In genomic region chr6:31799781-31800180, GRCh38 we compare ENCODE assay signal across 16 cellular contexts. TPM values are rescaled to one million over a fixed set of nuclear protein-coding genes. Genes with fewer than 3 reads are reported as not detected.
A peak's percentile ranks its signal among the peaks of the same experiment; 100 is the strongest.
DNase-seq lines count a peak whose midpoint lies in the region; ATAC-seq and TF ChIP-seq lines count a peak whose summit lies in the region.
"Had no signal": no experiment of that assay in that cellular context is flagged by ENCODE, and none has a peak within 500 bp of the region (broad histone marks: within the 10 kb centered on the region; RNA-seq: fewer than 3 reads in every experiment).

No MANE protein-coding gene starts in this region.

- H3K36me3 Mint-ChIP-seq in chondrocyte (ENCODE audit: low read depth) = no peaks in the 10 kb centered on the region

- H3K4me3 ChIP-seq in left ventricle myocardium inferior (no peak overlapping the region), spleen (no peak overlapping the region), breast epithelium (no peak overlapping the region), PC-9 (no peak overlapping the region)

- WGBS in spleen, 5 donors = 91 to 96% (median 94%) methylated on average over 12 of the region's 12 CpGs

- no peaks in the 10 kb centered on the region for H3K9me3 Mint-ChIP-seq in chondrocyte (ENCODE audit: low read depth)
- H3K9me3 Mint-ChIP-seq: CD14-positive monocyte had no signal

- no peaks in the 10 kb centered on the region for H3K27me3 Mint-ChIP-seq in chondrocyte (ENCODE audit: low read depth)

- H3F3A ChIP-seq in PC-9 (ENCODE audit: insufficient read depth, low read depth) = peaks cover 35% of the 10 kb centered on the region

- intact Hi-C loops in Right ventricle myocardium inferior (cut with DNase I) (no loop called here), left ventricle myocardium inferior (cut with micrococcal nuclease) (no loop called here), spleen (cut with DNase I; ENCODE audit: low total_unique reads) (loop anchor here (10.0 kb wide), 1 partner anchor 65 kb away; the partner anchor contains the start of gene CLIC1), breast epithelium (cut with DNase I; ENCODE audit: low total_unique reads) (no loop called here), PC-9 (cut with micrococcal nuclease; ENCODE audit: unreplicated experiment) (no loop called here)

- peak overlapping the region; percentile 27 for H3K27ac Mint-ChIP-seq in chondrocyte (ENCODE audit: unreplicated experiment)

- no peak overlapping the region for H3K4me2 ChIP-seq in PC-9

- no peak overlapping the region for H3K27ac ChIP-seq in left ventricle myocardium inferior (replicated peaks)
- H3K27ac ChIP-seq in spleen = no peak overlapping the region
- no peak overlapping the region for H3K27ac ChIP-seq in breast epithelium
- no peak overlapping the region for H3K27ac ChIP-seq in PC-9

- no peak overlapping the region for H2AFZ ChIP-seq in PC-9

- POLR2A ChIA-PET in PC-9 (lab: Charles Lee; ENCODE audit: unreplicated experiment) = interaction anchor here (0.7 kb wide), 2 partner anchors 14 to 70 kb away, joined by 4 to 12 read pairs; no protein-coding TSS in a partner anchor

- H3K9me3 ChIP-seq in left ventricle myocardium inferior (replicated peaks) (no peaks in the 10 kb centered on the region), spleen (no peaks in the 10 kb centered on the region), breast epithelium (no peaks in the 10 kb centered on the region), PC-9 (ENCODE audit: insufficient read depth, low read depth) (no peaks in the 10 kb centered on the region)

- DNase-seq in Right ventricle myocardium inferior (ENCODE audit: missing footprints) = peak; percentile 27
- DNase-seq in left ventricle myocardium inferior = no peak
- DNase-seq in chondrocyte (ENCODE audit: low spot score) = peak; percentile 20
- DNase-seq in spleen = peak; percentile 43
- DNase-seq in breast epithelium (ENCODE audit: low spot score in 2 of 2) = no peak
- no peak for DNase-seq in PC-9
- DNase-seq in middle frontal gyrus (ENCODE audit: extremely low spot score, low spot score) = no peak
- DNase-seq: GF-D8, H7, Kasumi-1, MM.1S, NCI-H1048, NCI-H1417 treated with DMSO at 0.1 percent for 48 hours, NCI-H187 treated with DMSO at 0.1 percent for 48 hours, NCI-H69 had no signal

- peaks cover 13% of the 10 kb centered on the region for H3K79me2 ChIP-seq in PC-9 (ENCODE audit: low read depth)

- H3K9me2 ChIP-seq in PC-9 (ENCODE audit: insufficient read depth) = no peaks in the 10 kb centered on the region

- TF ChIP-seq CTCF in left ventricle myocardium inferior (IDR thresholded peaks at IDR 0.05; ENCODE audit: borderline replicate concordance) (no peak), chondrocyte (IDR thresholded peaks at IDR 0.05) (no peak), spleen (IDR thresholded peaks at IDR 0.05 in 8 of 11, conservative IDR thresholded peaks at IDR 0.05 in 3 of 11) (no peak), breast epithelium (IDR thresholded peaks at IDR 0.05) (no peak), PC-9 (conservative IDR thresholded peaks at IDR 0.05) (no peak)

- H3K4me1 ChIP-seq in left ventricle myocardium inferior = peaks cover 13% of the 10 kb centered on the region
- peaks cover 10 to 60% (median 33%) of the 10 kb centered on the region in 6 donors for H3K4me1 ChIP-seq in spleen
- no peaks in the 10 kb centered on the region for H3K4me1 ChIP-seq in breast epithelium
- H3K4me1 ChIP-seq in PC-9 (replicated peaks; ENCODE audit: insufficient read depth) = peaks cover 4% of the 10 kb centered on the region; the same call in 1 of the 2 replicates

- H3K36me3 ChIP-seq in left ventricle myocardium inferior (peaks cover 14% of the 10 kb centered on the region), spleen (peaks cover 0 to 36% (median 14%) of the 10 kb centered on the region in 6 donors), breast epithelium (no peaks in the 10 kb centered on the region), PC-9 (ENCODE audit: low read depth) (0 out of 2 replicates have a peak, but pooled peaks cover 6% of the 10 kb centered on the region)

- no peaks in the 10 kb centered on the region for H4K20me1 ChIP-seq in PC-9 (ENCODE audit: insufficient read depth)

- TF ChIP-seq POLR2A in spleen (IDR thresholded peaks at IDR 0.05) (no peak), breast epithelium (IDR thresholded peaks at IDR 0.05) (no peak)

- H3K4me3 Mint-ChIP-seq in chondrocyte (ENCODE audit: unreplicated experiment) = no peak overlapping the region
- H3K4me3 Mint-ChIP-seq: CD14-positive monocyte had no signal

- no peaks in the 10 kb centered on the region for H3K27me3 ChIP-seq in left ventricle myocardium inferior (ENCODE audit: low read depth)
- H3K27me3 ChIP-seq in spleen (replicated peaks in 1 of 7) = no peaks in the 10 kb centered on the region
- no peaks in the 10 kb centered on the region for H3K27me3 ChIP-seq in breast epithelium
- H3K27me3 ChIP-seq in PC-9 (ENCODE audit: insufficient read depth, low read depth) = no peaks in the 10 kb centered on the region

- no TSS peak for BruUV-seq in PC-9 (replicated peaks; lab: Mats Ljungman, UMichigan)

- CTCF ChIA-PET in PC-9 (lab: Charles Lee) = no interaction called here

- no peak for ATAC-seq in Right ventricle myocardium inferior

- H3K4me1 Mint-ChIP-seq in chondrocyte (ENCODE audit: low read depth) = no peaks in the 10 kb centered on the region

RNA-seq across cellular contexts. Expression of gene VARS1, which starts 4.2 kb away (rescaled TPM):
- total RNA-seq in Right ventricle myocardium inferior = 29.7 TPM
- 20.0 TPM for total RNA-seq in left ventricle myocardium inferior
- 71.1 to 101 TPM (median 71.9 TPM) in 3 replicates for total RNA-seq in chondrocyte
- 10 to 100 TPM; 32.4 to 97.3 (median 62.5) TPM for total RNA-seq in spleen
- 10 to 100 TPM; 31.1 to 49.0 (median 38.3) TPM for polyA plus RNA-seq in spleen
- total RNA-seq in breast epithelium = 10 to 100 TPM; 19.2 to 35.4 (median 26.2) TPM
- total RNA-seq in PC-9 (2021) = 99.6 and 124 TPM in 2 replicates

RNA-seq across cellular contexts. Expression of gene LSM2, which starts 7.0 kb away (rescaled TPM):
- 24.6 TPM for total RNA-seq in Right ventricle myocardium inferior
- total RNA-seq in left ventricle myocardium inferior = 19.4 TPM
- 35.0 to 42.5 TPM (median 35.7 TPM) in 3 replicates for total RNA-seq in chondrocyte
- 10 to 100 TPM; 35.9 to 54.4 (median 42.9) TPM for total RNA-seq in spleen
- polyA plus RNA-seq in spleen = 10 to 100 TPM; 74.5 to 98.9 (median 80.4) TPM
- total RNA-seq in breast epithelium = 10 to 100 TPM; 28.7 to 39.7 (median 32.6) TPM
- 67.5 and 74.3 TPM in 2 replicates for total RNA-seq in PC-9 (2021)

RNA-seq across cellular contexts. Expression of gene HSPA1L, which starts 15.3 kb away (rescaled TPM):
- total RNA-seq in Right ventricle myocardium inferior = 1.6 TPM
- total RNA-seq in left ventricle myocardium inferior = 2.2 TPM
- 0.89 to 1.5 TPM (median 1.00 TPM) in 3 replicates for total RNA-seq in chondrocyte
- total RNA-seq in spleen = 1 to 10 TPM; 2.6 to 3.7 (median 3.1) TPM
- polyA plus RNA-seq in spleen = 1 to 10 TPM in 2 of 3 donors, under 1 TPM in 1; 0.93 to 1.9 (median 1.0) TPM
- 1 to 10 TPM; 1.3 to 1.9 (median 1.6) TPM for total RNA-seq in breast epithelium
- total RNA-seq in PC-9 (2021) = 2.3 and 2.6 TPM in 2 replicates

RNA-seq across cellular contexts. Expression of gene HSPA1A, which starts 15.6 kb away (rescaled TPM):
- total RNA-seq in Right ventricle myocardium inferior (298 TPM), left ventricle myocardium inferior (271 TPM), chondrocyte (23.0 to 46.3 TPM (median 46.2 TPM) in 3 replicates), spleen (100 to 1,000 TPM in 6 of 7 donors, 10 to 100 TPM in 1; 97.7 to 384 (median 127) TPM), breast epithelium (100 to 1,000 TPM; 136 to 459 (median 202) TPM), PC-9 (2021) (378 and 385 TPM in 2 replicates)
- polyA plus RNA-seq in spleen = 10 to 100 TPM; 16.4 to 58.5 (median 27.7) TPM

RNA-seq across cellular contexts. Expression of gene VWA7, which starts 22.7 kb away (rescaled TPM):
- total RNA-seq in Right ventricle myocardium inferior (12.1 TPM), left ventricle myocardium inferior (14.7 TPM), chondrocyte (0.15 to 0.62 TPM (median 0.17 TPM) in 3 replicates), spleen (1 to 10 TPM in 4 of 7 donors, under 1 TPM in 2, not detected in 1; 0.68 to 2.6 (median 1.3) TPM), breast epithelium (1 to 10 TPM in 1 of 3 donors, under 1 TPM in 1, not detected in 1; under 0.01 to 1.6 TPM), PC-9 (2021) (6.0 and 9.6 TPM in 2 replicates)
- polyA plus RNA-seq in spleen = 1 to 10 TPM in 1 of 3 donors, under 1 TPM in 2; 0.09 to 1.2 (median 0.11) TPM
- polyA plus RNA-seq: CD14-positive monocyte had no signal

Comparison
In these comparisons a context has a peak if more than half of its experiments do, and no peak if none do; other contexts are left out.
1. DNase-seq: peak in Right ventricle myocardium inferior (single experiment), chondrocyte (single experiment) and spleen (single experiment); none in left ventricle myocardium inferior (single experiment), breast epithelium (0 of 2), PC-9 (0 of 2) and middle frontal gyrus (single experiment).